Comparison of ENCODE assay signal across 1 cellular context in genomic region chr1:39205102-39205780, GRCh38.
TF ChIP-seq lines count a peak whose summit lies in the region.

No MANE protein-coding gene starts in this region.

TF ChIP-seq in K562, 482 proteins besides CTCF, POLR2A, EP300 and RAD21 (continued from another document):
- TF ChIP-seq ETS2 (tag; IDR thresholded peaks at IDR 0.05; ENCODE audit: borderline replicate concordance, poor library complexity, severe bottlenecking) = no peak
- no peak for TF ChIP-seq RNF2 (IDR thresholded peaks at IDR 0.05)
- TF ChIP-seq GMEB1 (CRISPR knock-in tag; IDR thresholded peaks at IDR 0.05) = no peak
- no peak for TF ChIP-seq RBM17 (IDR thresholded peaks at IDR 0.05; ENCODE audit: borderline replicate concordance, low read depth, low read length)
- no peak for TF ChIP-seq NKRF (IDR thresholded peaks at IDR 0.05; ENCODE audit: borderline replicate concordance)
- no peak for TF ChIP-seq NR3C1 (CRISPR knock-in tag; IDR thresholded peaks at IDR 0.05)
- no peak for TF ChIP-seq MCM2 (IDR thresholded peaks at IDR 0.05; ENCODE audit: low read depth)
- no peak for TF ChIP-seq MCM3 (IDR thresholded peaks at IDR 0.05)
- no peak for TF ChIP-seq ZBTB43 (CRISPR knock-in tag; IDR thresholded peaks at IDR 0.05)
- TF ChIP-seq PURB (CRISPR knock-in tag; IDR thresholded peaks at IDR 0.05; ENCODE audit: low read depth) = no peak
- peak; percentile 51; the same call in 1 of the 2 replicates for TF ChIP-seq ZFX (CRISPR knock-in tag; IDR thresholded peaks at IDR 0.05)
- peak; percentile 50; the same call in 1 of the 2 replicates for TF ChIP-seq THRB (CRISPR knock-in tag; conservative IDR thresholded peaks at IDR 0.05)
- no peak for TF ChIP-seq ZNF324 (CRISPR knock-in tag; IDR thresholded peaks at IDR 0.05)
- TF ChIP-seq ZBTB11 (CRISPR knock-in tag; IDR thresholded peaks at IDR 0.05) = no peak
- no peak for TF ChIP-seq CBFA2T3 (IDR thresholded peaks at IDR 0.05)
- TF ChIP-seq ZNF133 (CRISPR knock-in tag; IDR thresholded peaks at IDR 0.05) = no peak
- TF ChIP-seq ZNF764 (CRISPR knock-in tag; IDR thresholded peaks at IDR 0.05; ENCODE audit: low read depth) = no peak
- no peak for TF ChIP-seq PML (IDR thresholded peaks at IDR 0.05; ENCODE audit: low read length)
- TF ChIP-seq ZNF239 (CRISPR knock-in tag; IDR thresholded peaks at IDR 0.05) = no peak
- no peak for TF ChIP-seq ZNF644 (tag; IDR thresholded peaks at IDR 0.05; ENCODE audit: low read depth)
- TF ChIP-seq SNAPC5 (CRISPR knock-in tag; IDR thresholded peaks at IDR 0.05) = no peak
- peak; percentile 64 for TF ChIP-seq ZNF589 (CRISPR knock-in tag; IDR thresholded peaks at IDR 0.05; ENCODE audit: low read depth)
- no peak for TF ChIP-seq ZNF12 (CRISPR knock-in tag; IDR thresholded peaks at IDR 0.05)
- no peak for TF ChIP-seq ARNT (IDR thresholded peaks at IDR 0.05)
- TF ChIP-seq HMGN3 (IDR thresholded peaks at IDR 0.05; ENCODE audit: borderline replicate concordance, extremely low read depth, insufficient read length, low read depth, low read length) = no peak
- peak; percentile 48 for TF ChIP-seq TBP (optimal IDR thresholded peaks at IDR 0.05; ENCODE audit: low read depth, low read length)
- no peak for TF ChIP-seq HES1 (IDR thresholded peaks at IDR 0.05; ENCODE audit: low read depth)
- TF ChIP-seq EHMT2 (IDR thresholded peaks at IDR 0.05) = 0 out of 2 replicates have a peak, but pooled peaks have one; percentile 17
- no peak for TF ChIP-seq TCF7L2 (IDR thresholded peaks at IDR 0.05; ENCODE audit: low read depth, low read length)
- TF ChIP-seq ZNF449 (CRISPR knock-in tag; IDR thresholded peaks at IDR 0.05) = no peak
- TF ChIP-seq MTA2 (IDR thresholded peaks at IDR 0.05; ENCODE audit: low read depth) = peak; percentile 3; the same call in 1 of the 2 replicates
- TF ChIP-seq HBP1 (CRISPR knock-in tag; IDR thresholded peaks at IDR 0.05) = 0 out of 2 replicates have a peak, but pooled peaks have one; percentile 30
- peak; percentile 54; the same call in 1 of the 2 replicates for TF ChIP-seq ZBTB7A (IDR thresholded peaks at IDR 0.05; ENCODE audit: borderline replicate concordance, control insufficient read depth, low read depth, low read length)
- peak; percentile 84 for TF ChIP-seq ZNF316 (IDR thresholded peaks at IDR 0.05)
- TF ChIP-seq TFAM (CRISPR knock-in tag; conservative IDR thresholded peaks at IDR 0.05) = no peak
- TF ChIP-seq ZZZ3 (IDR thresholded peaks at IDR 0.05) = no peak
- TF ChIP-seq RB1 (IDR thresholded peaks at IDR 0.05; ENCODE audit: low read depth) = 0 out of 2 replicates have a peak, but pooled peaks have one; percentile 13
- no peak for TF ChIP-seq WHSC1 (IDR thresholded peaks at IDR 0.05; ENCODE audit: low read length)
- TF ChIP-seq RBM25 (IDR thresholded peaks at IDR 0.05; ENCODE audit: low read depth, low read length, severe bottlenecking) = no peak
- no peak for TF ChIP-seq MTA1 (IDR thresholded peaks at IDR 0.05; ENCODE audit: borderline replicate concordance)
- TF ChIP-seq CHD4 (IDR thresholded peaks at IDR 0.05; ENCODE audit: insufficient read depth, insufficient replicate concordance, low read depth, low read length, poor library complexity, severe bottlenecking) = no peak
- no peak for TF ChIP-seq ZEB2 (IDR thresholded peaks at IDR 0.05)
- TF ChIP-seq SNRNP70 (optimal IDR thresholded peaks at IDR 0.05; ENCODE audit: low read depth, low read length) = no peak
- peak; percentile 85; the same call in 1 of the 2 replicates for TF ChIP-seq SPI1 (IDR thresholded peaks at IDR 0.05; ENCODE audit: borderline replicate concordance, low read depth, low read length)
- no peak for TF ChIP-seq PYGO2 (tag; IDR thresholded peaks at IDR 0.05)
- TF ChIP-seq LARP7 (IDR thresholded peaks at IDR 0.05) = peak; percentile 52; the same call in 1 of the 2 replicates
- TF ChIP-seq TCF15 (CRISPR knock-in tag; IDR thresholded peaks at IDR 0.05) = no peak
- 0 out of 2 replicates have a peak, but pooled peaks have one; percentile 8 for TF ChIP-seq ZNF780A (CRISPR knock-in tag; IDR thresholded peaks at IDR 0.05)
- no peak for TF ChIP-seq HNRNPK (IDR thresholded peaks at IDR 0.05; ENCODE audit: low read depth, low read length, poor library complexity, severe bottlenecking)
- TF ChIP-seq HDAC3 (IDR thresholded peaks at IDR 0.05; ENCODE audit: borderline replicate concordance, partially characterized antibody) = no peak
- TF ChIP-seq HMG20B (CRISPR knock-in tag; IDR thresholded peaks at IDR 0.05) = no peak
- no peak for TF ChIP-seq TRIM24 (IDR thresholded peaks at IDR 0.05)
- TF ChIP-seq ZNF507 (tag; conservative IDR thresholded peaks at IDR 0.05) = no peak
- peak; percentile 90 for TF ChIP-seq HMBOX1 (IDR thresholded peaks at IDR 0.05)
- no peak for TF ChIP-seq ZBTB8A (IDR thresholded peaks at IDR 0.05; ENCODE audit: partially characterized antibody)
- TF ChIP-seq BRF2 (IDR thresholded peaks at IDR 0.05; ENCODE audit: borderline replicate concordance, insufficient read depth, insufficient read length) = no peak
- TF ChIP-seq ZKSCAN3 (CRISPR knock-in tag; IDR thresholded peaks at IDR 0.05) = no peak
- TF ChIP-seq NFE2 (IDR thresholded peaks at IDR 0.05; ENCODE audit: low read depth) = peak; percentile 81
- TF ChIP-seq BCOR (IDR thresholded peaks at IDR 0.05) = no peak
